ENCODE assay signal across 1 cellular context in the genomic region with DNA sequence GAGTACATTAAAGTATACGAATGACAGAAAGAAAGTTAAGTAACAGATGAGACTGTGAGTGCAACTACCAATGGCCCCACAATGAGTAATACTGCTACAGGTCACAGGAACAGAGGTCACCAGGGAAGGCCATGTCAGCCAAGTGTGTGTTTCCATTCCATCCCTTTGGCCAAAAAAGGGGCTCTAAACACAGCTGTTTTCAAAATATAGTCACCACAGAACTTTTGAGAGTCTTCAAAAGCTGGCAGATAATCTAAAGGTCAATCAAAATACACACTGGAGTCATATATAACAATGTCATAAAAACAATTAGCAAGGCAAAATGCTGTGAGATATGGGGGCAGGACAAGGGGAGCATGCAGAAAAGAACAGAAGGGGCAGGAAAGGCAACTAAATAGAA.
TF ChIP-seq lines count a peak whose summit lies in the region.

No MANE protein-coding gene starts in this region.

TF ChIP-seq in A549, 52 proteins besides CTCF, POLR2A, EP300 and RAD21 (continued from another document):
- no peak for TF ChIP-seq MAZ (IDR thresholded peaks at IDR 0.05; ENCODE audit: borderline replicate concordance, low read depth, low read length)
- TF ChIP-seq PHF8 (IDR thresholded peaks at IDR 0.05; ENCODE audit: borderline replicate concordance, low read depth) = no peak
- no peak for TF ChIP-seq NPAS2 (CRISPR knock-in tag; IDR thresholded peaks at IDR 0.05; ENCODE audit: borderline replicate concordance)
- TF ChIP-seq MYC (IDR thresholded peaks at IDR 0.05; ENCODE audit: borderline replicate concordance, low read length) = no peak
- TF ChIP-seq, protein P1, sequence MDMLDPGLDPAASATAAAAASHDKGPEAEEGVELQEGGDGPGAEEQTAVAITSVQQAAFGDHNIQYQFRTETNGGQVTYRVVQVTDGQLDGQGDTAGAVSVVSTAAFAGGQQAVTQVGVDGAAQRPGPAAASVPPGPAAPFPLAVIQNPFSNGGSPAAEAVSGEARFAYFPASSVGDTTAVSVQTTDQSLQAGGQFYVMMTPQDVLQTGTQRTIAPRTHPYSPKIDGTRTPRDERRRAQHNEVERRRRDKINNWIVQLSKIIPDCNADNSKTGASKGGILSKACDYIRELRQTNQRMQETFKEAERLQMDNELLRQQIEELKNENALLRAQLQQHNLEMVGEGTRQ (IDR thresholded peaks at IDR 0.05) = no peak
- TF ChIP-seq HOXA7 (CRISPR knock-in tag; IDR thresholded peaks at IDR 0.05) = no peak
- TF ChIP-seq EHF (CRISPR knock-in tag; IDR thresholded peaks at IDR 0.05) = no peak
- no peak for TF ChIP-seq FOSL2 (IDR thresholded peaks at IDR 0.05)
- no peak for TF ChIP-seq FOSL2 (CRISPR knock-in tag; IDR thresholded peaks at IDR 0.05)
- TF ChIP-seq ZFP36 (IDR thresholded peaks at IDR 0.05; ENCODE audit: borderline replicate concordance, partially characterized antibody) = no peak
- no peak for TF ChIP-seq MAFK (IDR thresholded peaks at IDR 0.05; ENCODE audit: partially characterized antibody)
- TF ChIP-seq CBX2 (IDR thresholded peaks at IDR 0.05; ENCODE audit: borderline replicate concordance, low read depth) = no peak
- no peak for TF ChIP-seq BHLHE40 (IDR thresholded peaks at IDR 0.05; ENCODE audit: low read depth, low read length)
- no peak for TF ChIP-seq HOXB5 (CRISPR knock-in tag; IDR thresholded peaks at IDR 0.05)
- TF ChIP-seq, protein P2, sequence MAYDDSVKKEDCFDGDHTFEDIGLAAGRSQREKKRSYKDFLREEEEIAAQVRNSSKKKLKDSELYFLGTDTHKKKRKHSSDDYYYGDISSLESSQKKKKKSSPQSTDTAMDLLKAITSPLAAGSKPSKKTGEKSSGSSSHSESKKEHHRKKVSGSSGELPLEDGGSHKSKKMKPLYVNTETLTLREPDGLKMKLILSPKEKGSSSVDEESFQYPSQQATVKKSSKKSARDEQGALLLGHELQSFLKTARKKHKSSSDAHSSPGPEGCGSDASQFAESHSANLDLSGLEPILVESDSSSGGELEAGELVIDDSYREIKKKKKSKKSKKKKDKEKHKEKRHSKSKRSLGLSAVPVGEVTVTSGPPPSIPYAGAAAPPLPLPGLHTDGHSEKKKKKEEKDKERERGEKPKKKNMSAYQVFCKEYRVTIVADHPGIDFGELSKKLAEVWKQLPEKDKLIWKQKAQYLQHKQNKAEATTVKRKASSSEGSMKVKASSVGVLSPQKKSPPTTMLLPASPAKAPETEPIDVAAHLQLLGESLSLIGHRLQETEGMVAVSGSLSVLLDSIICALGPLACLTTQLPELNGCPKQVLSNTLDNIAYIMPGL (CRISPR knock-in tag; IDR thresholded peaks at IDR 0.05; ENCODE audit: borderline replicate concordance) = no peak
- TF ChIP-seq ZNF302 (CRISPR knock-in tag; IDR thresholded peaks at IDR 0.05) = no peak
